8 cellular contexts compared by ENCODE assay signal in genomic region chr14:23306113-23306411, GRCh38. TPM values are rescaled to one million over a fixed set of nuclear protein-coding genes. Genes with fewer than 3 reads are reported as not detected.
DNase-seq lines count a peak whose midpoint lies in the region; ATAC-seq and TF ChIP-seq lines count a peak whose summit lies in the region.

No MANE protein-coding gene starts in this region.

- H3F3A ChIP-seq in GM23248 (ENCODE audit: insufficient read depth): peaks cover 9% of the 10 kb centered on the region; the same call in 1 of the 2 replicates

- peak overlapping the region; percentile 100 for H3K4me2 ChIP-seq in GM23248 (ENCODE audit: unreplicated experiment)

- no peak for TF ChIP-seq CTCF in glutamatergic neuron (IDR thresholded peaks at IDR 0.05; ENCODE audit: partially characterized antibody, unreplicated experiment)

- H3K9ac ChIP-seq in GM23248 (peak overlapping the region; percentile 97), SK-N-MC (ENCODE audit: insufficient read length) (peak overlapping the region; percentile 94)

- H3K27me3 Mint-ChIP-seq in glutamatergic neuron (ENCODE audit: unreplicated experiment): peaks cover 15% of the 10 kb centered on the region

- H3K36me3 ChIP-seq in GM23248 (ENCODE audit: low read depth) (peaks cover 13% of the 10 kb centered on the region; the same call in 1 of the 2 replicates), SK-N-MC (ENCODE audit: insufficient read depth, low read length) (peaks cover 15% of the 10 kb centered on the region; the same call in 1 of the 2 replicates)

- H3K9me3 ChIP-seq in GM23248 (ENCODE audit: low read depth) (no peaks in the 10 kb centered on the region), SK-N-MC (ENCODE audit: low read depth, low read length) (no peaks in the 10 kb centered on the region)

- in situ Hi-C loops in GM23248 (cut with MboI): no loop called here

- H3K79me2 ChIP-seq in GM23248 (ENCODE audit: insufficient read depth): peaks cover 45% of the 10 kb centered on the region

- H4K20me1 ChIP-seq in GM23248 (ENCODE audit: insufficient read depth): 0 out of 2 replicates have a peak, but pooled peaks cover 4% of the 10 kb centered on the region

- peak overlapping the region; percentile 94 for H3K27ac Mint-ChIP-seq in glutamatergic neuron (ENCODE audit: unreplicated experiment)

- peak; percentile 30 for DNase-seq in GM23248
- DNase-seq in SK-N-MC (ENCODE audit: low read depth, low spot score): no peak
- DNase-seq in glutamatergic neuron: no peak
- DNase-seq in skeletal muscle cell (ENCODE audit: low read depth): no peak
- DNase-seq in kidney tubule cell (ENCODE audit: low spot score): no peak
- DNase-seq in activated CD4-positive, alpha-beta T cell treated with anti-CD3 and anti-CD28 coated beads for 48 hours: no peak

- peaks cover 11% of the 10 kb centered on the region for H3K9me3 Mint-ChIP-seq in glutamatergic neuron (ENCODE audit: unreplicated experiment)

- peak overlapping the region; percentile 98 for H3K4me3 ChIP-seq in GM23248
- H3K4me3 ChIP-seq in SK-N-MC: peak overlapping the region; percentile 95
- peak overlapping the region; percentile 95 for H3K4me3 ChIP-seq in skeletal muscle cell (ENCODE audit: low read depth, low read length)

- no peaks in the 10 kb centered on the region for H3K36me3 Mint-ChIP-seq in glutamatergic neuron (ENCODE audit: unreplicated experiment)

- peaks cover 22% of the 10 kb centered on the region for H3K4me1 ChIP-seq in GM23248 (ENCODE audit: insufficient read depth)

- H3K4me1 Mint-ChIP-seq in glutamatergic neuron (ENCODE audit: low read depth, unreplicated experiment): peaks cover 8% of the 10 kb centered on the region

- ATAC-seq in HG03097 (IDR thresholded peaks at IDR 0.05; ENCODE audit: low FRiP score, unreplicated experiment): no peak
- no peak for ATAC-seq in activated CD4-positive, CD25-positive, alpha-beta regulatory T cell treated with anti-CD3 and anti-CD28 coated beads, Interleukin-2, amount 50 U/mL, for 24 hours

- H3K27me3 ChIP-seq in GM23248 (replicated peaks; ENCODE audit: insufficient read depth): no peaks in the 10 kb centered on the region

- no peaks in the 10 kb centered on the region for H3K9me2 ChIP-seq in GM23248 (ENCODE audit: insufficient read depth)

- peak overlapping the region; percentile 97 for H3K4me3 Mint-ChIP-seq in glutamatergic neuron (ENCODE audit: unreplicated experiment)

- peak overlapping the region; percentile 95 for H2AFZ ChIP-seq in GM23248

- peak overlapping the region; percentile 85 for H3K27ac ChIP-seq in GM23248
- H3K27ac ChIP-seq in SK-N-MC: peak overlapping the region; percentile 7; the same call in 1 of the 2 replicates

- 17 to 22% methylated on average over 3 of the region's 3 CpGs for WGBS in GM23248 (ENCODE audit: low coverage in 1 of 2, low lambda C conversion rate in 2 of 2, missing lambda C conversion rate in 2 of 2), 2 experiments

RNA-seq across cellular contexts. Expression of gene BCL2L2, which starts 0.6 kb away (rescaled TPM):
- total RNA-seq in GM23248 (2014; rRNA removed; shearing (Covaris generic)): 22.5 and 35.0 TPM in 2 replicates
- polyA plus RNA-seq in GM23248 (2016; fragmentation: Nextera tagmentation; extraction: Ambion mirVana): 6.4 and 8.1 TPM in 2 replicates
- total RNA-seq in glutamatergic neuron (ENCODE audit: unreplicated experiment): 32.6 TPM

RNA-seq across cellular contexts. Expression of gene PPP1R3E, which starts 3.4 kb away (rescaled TPM):
- total RNA-seq in GM23248 (2014; rRNA removed; shearing (Covaris generic)): 4.1 and 4.3 TPM in 2 replicates
- 1.4 and 1.6 TPM in 2 replicates for polyA plus RNA-seq in GM23248 (2016; fragmentation: Nextera tagmentation; extraction: Ambion mirVana)
- 10.8 TPM for total RNA-seq in glutamatergic neuron (ENCODE audit: unreplicated experiment)

RNA-seq across cellular contexts. Expression of gene PABPN1, which starts 15.2 kb away (rescaled TPM):
- total RNA-seq in GM23248 (2014; rRNA removed; shearing (Covaris generic)): 60.3 and 65.5 TPM in 2 replicates
- 57.8 and 61.2 TPM in 2 replicates for polyA plus RNA-seq in GM23248 (2016; fragmentation: Nextera tagmentation; extraction: Ambion mirVana)
- total RNA-seq in glutamatergic neuron (ENCODE audit: unreplicated experiment): 355 TPM

RNA-seq across cellular contexts. Expression of gene HOMEZ, which starts 20.1 kb away (rescaled TPM):
- total RNA-seq in GM23248 (2014; rRNA removed; shearing (Covaris generic)): 7.6 and 8.7 TPM in 2 replicates
- 5.0 and 5.8 TPM in 2 replicates for polyA plus RNA-seq in GM23248 (2016; fragmentation: Nextera tagmentation; extraction: Ambion mirVana)
- 12.2 TPM for total RNA-seq in glutamatergic neuron (ENCODE audit: unreplicated experiment)

RNA-seq across cellular contexts. Expression of gene SLC22A17, which starts 46.6 kb away (rescaled TPM):
- 32.8 and 42.3 TPM in 2 replicates for total RNA-seq in GM23248 (2014; rRNA removed; shearing (Covaris generic))
- 16.5 and 20.4 TPM in 2 replicates for polyA plus RNA-seq in GM23248 (2016; fragmentation: Nextera tagmentation; extraction: Ambion mirVana)
- 70.6 TPM for total RNA-seq in glutamatergic neuron (ENCODE audit: unreplicated experiment)
